Comparison of ENCODE assay signal across 21 cellular contexts in the genomic region with DNA sequence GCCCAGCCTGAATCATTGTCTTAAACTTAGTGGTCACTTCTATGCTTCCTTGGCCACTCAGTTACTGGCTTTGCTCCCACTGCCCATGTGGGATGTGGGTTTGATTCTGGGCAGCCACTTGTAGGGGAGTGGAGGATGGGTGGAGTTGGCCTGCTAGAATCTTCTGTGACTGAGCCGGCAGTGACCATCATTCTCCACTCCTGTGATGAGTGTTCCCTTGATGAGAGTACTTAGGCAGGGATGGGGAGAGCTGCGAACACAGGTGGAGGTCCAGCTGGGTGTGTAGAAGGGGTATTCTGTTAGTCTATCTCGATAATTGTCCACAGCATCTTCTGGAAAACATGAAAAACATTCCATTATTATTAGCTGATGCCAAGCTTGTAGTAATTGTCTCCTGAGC. TPM values are rescaled to one million over a fixed set of nuclear protein-coding genes. Genes with fewer than 3 reads are reported as not detected.
"Had no signal": no experiment of that assay in that cellular context is flagged by ENCODE, and none has a peak within 500 bp of the region (broad histone marks: within the 10 kb centered on the region; RNA-seq: fewer than 3 reads in every experiment).

No MANE protein-coding gene starts in this region.

- H3K4me1 ChIP-seq: breast epithelium had no signal

- H3K4me3 ChIP-seq: breast epithelium, MG63 had no signal

- H3K27ac Mint-ChIP-seq: activated naive CD4-positive, alpha-beta T cell treated with anti-CD3 and anti-CD28 coated beads for 36 hours; activated naive CD8-positive, alpha-beta T cell treated with anti-CD3 and anti-CD28 coated beads, Interleukin-2, amount 10 ng/mL, durations not matched to agents 7 days and 5 days; activated T-helper 1 cell treated with anti-CD3 and anti-CD28 coated beads, Interleukin-12 subunit alpha, Interleukin-12 subunit beta, Interleukin-2, Interleukin-4 antibody, amounts not matched to agents 30 ng/mL and 10 ng/mL and 1 ng/mL, durations not matched to agents 14 hours and 24 hours and 36 hours had no signal

- H3K9me3 ChIP-seq: breast epithelium, MG63 had no signal

- ATAC-seq: PC-3 had no signal

- H3K27me3 Mint-ChIP-seq: activated naive CD8-positive, alpha-beta T cell treated with anti-CD3 and anti-CD28 coated beads, Interleukin-2, amount 10 ng/mL, durations not matched to agents 7 days and 5 days had no signal

- H3K4me3 Mint-ChIP-seq: activated naive CD4-positive, alpha-beta T cell treated with anti-CD3 and anti-CD28 coated beads for 36 hours; activated naive CD8-positive, alpha-beta T cell treated with anti-CD3 and anti-CD28 coated beads, Interleukin-2, amount 10 ng/mL, durations not matched to agents 7 days and 5 days; activated T-helper 1 cell treated with anti-CD3 and anti-CD28 coated beads, Interleukin-12 subunit alpha, Interleukin-12 subunit beta, Interleukin-2, Interleukin-4 antibody, amounts not matched to agents 30 ng/mL and 10 ng/mL and 1 ng/mL, durations not matched to agents 14 hours and 24 hours and 36 hours had no signal

- DNase-seq: activated CD4-positive, alpha-beta T cell treated with anti-CD3 and anti-CD28 coated beads for 4 hours; activated CD8-positive, alpha-beta memory T cell treated with anti-CD3 and anti-CD28 coated beads for 24 hours; activated effector memory CD4-positive, alpha-beta T cell treated with anti-CD3 and anti-CD28 coated beads, Interleukin-2, amount 50 U/mL, for 16 hours; activated naive CD4-positive, alpha-beta T cell treated with anti-CD3 and anti-CD28 coated beads for 36 hours; activated naive CD8-positive, alpha-beta T cell treated with anti-CD3 and anti-CD28 coated beads, Interleukin-2, amount 10 ng/mL, durations not matched to agents 7 days and 5 days; aorta; caudate nucleus; MG63; MV-4-11; NCI-H1092 treated with DMSO at 0.1 percent for 48 hours; NCI-H1417 treated with DMSO at 0.1 percent for 48 hours; NCI-H187; NCI-H2081; NCI-H510A treated with DMSO at 0.1 percent for 48 hours; NCI-H69; NK-92 treated with Interleukin-12 subunit alpha and Interleukin-12 subunit beta, amount 100 ng/mL, for 24 hours; PC-3; SIG-M5; WERI-Rb-1 had no signal

- H3K9me3 Mint-ChIP-seq: activated naive CD4-positive, alpha-beta T cell treated with anti-CD3 and anti-CD28 coated beads for 36 hours; activated T-helper 1 cell treated with anti-CD3 and anti-CD28 coated beads, Interleukin-12 subunit alpha, Interleukin-12 subunit beta, Interleukin-2, Interleukin-4 antibody, amounts not matched to agents 30 ng/mL and 10 ng/mL and 1 ng/mL, durations not matched to agents 14 hours and 24 hours and 36 hours had no signal

- H3K27ac ChIP-seq: breast epithelium, WERI-Rb-1 had no signal

- H3K36me3 ChIP-seq: breast epithelium, MG63 had no signal

- H3K27me3 ChIP-seq: MG63 had no signal

RNA-seq across cellular contexts. Expression of a gene that starts 8.0 kb away (rescaled TPM):
- total RNA-seq: PC-3 had no signal
